8 cellular contexts compared by ENCODE assay signal in the genomic region with DNA sequence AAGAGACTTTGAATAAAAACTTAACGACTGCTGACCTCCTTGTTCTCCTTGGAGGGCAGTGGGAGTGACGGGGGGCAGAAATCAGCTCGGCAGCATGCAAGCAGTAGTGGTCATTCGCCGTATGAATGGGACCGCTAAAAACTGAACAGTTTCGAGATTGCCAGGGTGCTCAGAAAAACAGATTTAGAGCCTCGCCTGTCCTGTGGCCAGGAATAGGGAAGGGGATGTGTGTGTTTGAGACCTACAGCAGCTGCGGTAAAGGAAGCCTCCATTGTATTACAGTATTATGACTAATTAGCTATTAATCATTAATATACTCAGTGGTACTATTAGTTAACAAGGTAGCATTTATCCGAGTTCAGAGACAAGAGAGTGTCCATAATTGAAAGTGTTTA. TPM values are rescaled to one million over a fixed set of nuclear protein-coding genes. Genes with fewer than 3 reads are reported as not detected.
DNase-seq lines count a peak whose midpoint lies in the region; ATAC-seq and TF ChIP-seq lines count a peak whose summit lies in the region.

No MANE protein-coding gene starts in this region.

- no peak for ATAC-seq in stimulated activated naive CD8-positive, alpha-beta T cell treated with anti-CD3 and anti-CD28 coated beads, Interleukin-15, Interleukin-2, amounts not matched to agents 100 U/mL and 50 U/mL, for 24 hours
- ATAC-seq in HG03135 (IDR thresholded peaks at IDR 0.05; ENCODE audit: unreplicated experiment) (no peak), HG03039 (IDR thresholded peaks at IDR 0.05; ENCODE audit: unreplicated experiment) (no peak)

- H3K4me3 Mint-ChIP-seq in stimulated activated naive CD8-positive, alpha-beta T cell treated with anti-CD3 and anti-CD28 coated beads, Interleukin-15, Interleukin-2, amounts not matched to agents 100 ng/mL and 50 ng/mL, for 24 hours = peak overlapping the region; percentile 76

- no peaks in the 10 kb centered on the region for H3K36me3 Mint-ChIP-seq in stimulated activated naive CD8-positive, alpha-beta T cell treated with anti-CD3 and anti-CD28 coated beads, Interleukin-15, Interleukin-2, amounts not matched to agents 100 ng/mL and 50 ng/mL, for 24 hours (ENCODE audit: low read depth)

- H3K27ac ChIP-seq in brain microvascular endothelial cell = no peak overlapping the region

- in situ Hi-C loops in brain microvascular endothelial cell (cut with HindIII; ENCODE audit: low pct_ligation_motif_present, low sequenced_read_pairs) = no loop called here

- H3K27ac Mint-ChIP-seq in stimulated activated naive CD8-positive, alpha-beta T cell treated with anti-CD3 and anti-CD28 coated beads, Interleukin-15, Interleukin-2, amounts not matched to agents 100 ng/mL and 50 ng/mL, for 24 hours = peak overlapping the region; percentile 72

- H3K9me3 Mint-ChIP-seq in stimulated activated naive CD8-positive, alpha-beta T cell treated with anti-CD3 and anti-CD28 coated beads, Interleukin-15, Interleukin-2, amounts not matched to agents 100 ng/mL and 50 ng/mL, for 24 hours = no peaks in the 10 kb centered on the region

- TF ChIP-seq CTCF in brain microvascular endothelial cell (IDR thresholded peaks at IDR 0.05; ENCODE audit: low read depth, low read length, missing control alignments) = no peak

- H3K27me3 ChIP-seq in brain microvascular endothelial cell (replicated peaks) (no peaks in the 10 kb centered on the region), mononuclear cell (ENCODE audit: insufficient read depth, low read length) (no peaks in the 10 kb centered on the region)

- H3K4me1 ChIP-seq in mononuclear cell (ENCODE audit: insufficient read depth, low read length) = peaks cover 48% of the 10 kb centered on the region

- no peaks in the 10 kb centered on the region for H3K36me3 ChIP-seq in brain microvascular endothelial cell (replicated peaks)

- H3K27me3 Mint-ChIP-seq in stimulated activated naive CD8-positive, alpha-beta T cell treated with anti-CD3 and anti-CD28 coated beads, Interleukin-15, Interleukin-2, amounts not matched to agents 100 ng/mL and 50 ng/mL, for 24 hours = no peaks in the 10 kb centered on the region

- H3K4me3 ChIP-seq in brain microvascular endothelial cell (ENCODE audit: low read depth, low read length) = peak overlapping the region; percentile 90
- peak overlapping the region; percentile 90 for H3K4me3 ChIP-seq in mononuclear cell (ENCODE audit: low read length)

- H3K4me1 Mint-ChIP-seq in stimulated activated naive CD8-positive, alpha-beta T cell treated with anti-CD3 and anti-CD28 coated beads, Interleukin-15, Interleukin-2, amounts not matched to agents 100 ng/mL and 50 ng/mL, for 24 hours (ENCODE audit: low read depth) = peaks cover 52% of the 10 kb centered on the region

- DNase-seq in stimulated activated naive CD8-positive, alpha-beta T cell treated with anti-CD3 and anti-CD28 coated beads, Interleukin-15, Interleukin-2, amounts not matched to agents 100 U/mL and 50 U/mL, for 24 hours = no peak
- no peak for DNase-seq in brain microvascular endothelial cell
- DNase-seq in NOMO-1 (lab: John Stamatoyannopoulos, UW; ENCODE audit: unreplicated experiment in 2 of 2) = no peak
- DNase-seq in cerebellar cortex (ENCODE audit: low spot score) = no peak

- H3K9me3 ChIP-seq in mononuclear cell (ENCODE audit: low read depth, low read length) = no peaks in the 10 kb centered on the region

RNA-seq across cellular contexts. Expression of gene ZNF652, which starts 0.7 kb away (rescaled TPM):
- total RNA-seq in mononuclear cell = 48.9 TPM

RNA-seq across cellular contexts. Expression of gene PHB1, which starts 52.0 kb away (rescaled TPM):
- total RNA-seq in mononuclear cell = 28.7 TPM
